Comparison of ENCODE assay signal across 2 cellular contexts in genomic region chr15:93180128-93180527, GRCh38.
TF ChIP-seq lines count a peak whose summit lies in the region.

No MANE protein-coding gene starts in this region.

TF ChIP-seq in A549, 52 proteins besides CTCF, POLR2A, EP300 and RAD21 (continued from another document):
- TF ChIP-seq REST (IDR thresholded peaks at IDR 0.05): no peak
- no peak for TF ChIP-seq RFX5 (IDR thresholded peaks at IDR 0.05)
- no peak for TF ChIP-seq NR3C1 (IDR thresholded peaks at IDR 0.05)
- TF ChIP-seq ZC3H11A (IDR thresholded peaks at IDR 0.05): no peak
- TF ChIP-seq HES2 (IDR thresholded peaks at IDR 0.05): no peak
- no peak for TF ChIP-seq HDAC2 (IDR thresholded peaks at IDR 0.05)
- TF ChIP-seq ZNF302 (CRISPR knock-in tag; IDR thresholded peaks at IDR 0.05): no peak
- TF ChIP-seq MYC (IDR thresholded peaks at IDR 0.05; ENCODE audit: borderline replicate concordance, low read length): no peak
- no peak for TF ChIP-seq CHD4 (IDR thresholded peaks at IDR 0.05; ENCODE audit: borderline replicate concordance)
- TF ChIP-seq FOSB (CRISPR knock-in tag; IDR thresholded peaks at IDR 0.05): no peak
- no peak for TF ChIP-seq HOXA7 (CRISPR knock-in tag; IDR thresholded peaks at IDR 0.05)
- no peak for TF ChIP-seq BHLHE40 (IDR thresholded peaks at IDR 0.05; ENCODE audit: low read depth, low read length)
- no peak for TF ChIP-seq JUN (IDR thresholded peaks at IDR 0.05)
- TF ChIP-seq HEYL (CRISPR knock-in tag; IDR thresholded peaks at IDR 0.05): no peak
- no peak for TF ChIP-seq EHMT2 (IDR thresholded peaks at IDR 0.05; ENCODE audit: low read depth)
- no peak for TF ChIP-seq TP53 (CRISPR knock-in tag; IDR thresholded peaks at IDR 0.05)
- TF ChIP-seq ZFP36 (IDR thresholded peaks at IDR 0.05; ENCODE audit: borderline replicate concordance, partially characterized antibody): no peak
- no peak for TF ChIP-seq ZSCAN20 (CRISPR knock-in tag; IDR thresholded peaks at IDR 0.05)
- no peak for TF ChIP-seq MAFK (IDR thresholded peaks at IDR 0.05; ENCODE audit: partially characterized antibody)

TF ChIP-seq in K562, 482 proteins besides CTCF, POLR2A, EP300 and RAD21 (continued from another document):
- TF ChIP-seq ZBTB34 (CRISPR knock-in tag; IDR thresholded peaks at IDR 0.05) (no peak), SOX6 (IDR thresholded peaks at IDR 0.05) (no peak), ZNF316 (IDR thresholded peaks at IDR 0.05) (no peak), NR2C1 (IDR thresholded peaks at IDR 0.05) (no peak), NR2C1 (tag; IDR thresholded peaks at IDR 0.05) (no peak), CBX8 (IDR thresholded peaks at IDR 0.05; ENCODE audit: borderline replicate concordance, extremely low read depth, low read depth, low read length, poor library complexity, severe bottlenecking) (no peak), CBX5 (IDR thresholded peaks at IDR 0.05; ENCODE audit: borderline replicate concordance, low read depth) (no peak), ZNF696 (CRISPR knock-in tag; conservative IDR thresholded peaks at IDR 0.05) (no peak), ZNF354B (CRISPR knock-in tag; IDR thresholded peaks at IDR 0.05) (no peak), ZNF324 (CRISPR knock-in tag; IDR thresholded peaks at IDR 0.05) (no peak)
